12 cellular contexts compared by ENCODE assay signal in the genomic region with DNA sequence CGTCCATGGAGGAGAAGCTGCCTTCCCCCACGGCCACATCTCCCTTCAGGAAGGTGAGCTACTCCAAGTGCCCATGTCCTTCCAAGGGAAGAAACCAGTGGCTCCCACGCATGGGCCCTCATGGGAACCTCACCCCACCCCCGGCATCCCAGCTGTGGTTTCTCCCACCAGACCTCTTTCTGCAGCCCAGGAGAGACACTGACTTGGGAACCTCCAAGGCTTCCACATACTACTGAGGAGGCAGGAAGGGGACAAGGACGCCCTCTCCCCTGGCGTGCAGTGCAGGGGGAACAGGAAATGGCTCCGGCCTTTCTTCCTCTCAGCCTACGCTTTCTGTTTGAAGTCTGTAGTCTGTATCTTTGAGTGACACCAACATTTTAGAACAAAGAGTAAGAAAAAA.
DNase-seq lines count a peak whose midpoint lies in the region; ATAC-seq and TF ChIP-seq lines count a peak whose summit lies in the region.
"Had no signal": no experiment of that assay in that cellular context is flagged by ENCODE, and none has a peak within 500 bp of the region (broad histone marks: within the 10 kb centered on the region; RNA-seq: fewer than 3 reads in every experiment).

No MANE protein-coding gene starts in this region.

- H3K36me3 Mint-ChIP-seq in activated CD4-positive, alpha-beta T cell treated with anti-CD3 and anti-CD28 coated beads, Interleukin-2, amount 10 ng/mL, durations not matched to agents 7 days and 5 days (ENCODE audit: low read depth): peaks cover 2% of the 10 kb centered on the region
- no peaks in the 10 kb centered on the region for H3K36me3 Mint-ChIP-seq in T-helper 17 cell (ENCODE audit: low read depth)
- H3K36me3 Mint-ChIP-seq in naive thymus-derived CD4-positive, alpha-beta T cell: peaks cover 0 to 19% (median 0%) of the 10 kb centered on the region in 5 donors

- H3K56ac ChIP-seq in mesendoderm (ENCODE audit: low read length): no peak overlapping the region

- H3K27ac Mint-ChIP-seq in activated CD4-positive, alpha-beta T cell treated with anti-CD3 and anti-CD28 coated beads, Interleukin-2, amount 10 ng/mL, durations not matched to agents 7 days and 5 days: peak overlapping the region; percentile 90
- peak overlapping the region; percentile 65 for H3K27ac Mint-ChIP-seq in T-helper 17 cell
- peak overlapping the region; percentile 48 to 93 (median 89) for H3K27ac Mint-ChIP-seq in naive thymus-derived CD4-positive, alpha-beta T cell

- no peaks in the 10 kb centered on the region for H3K79me1 ChIP-seq in mesendoderm (ENCODE audit: low read length)

- CTCF ChIA-PET in activated CD4-positive, alpha-beta T cell treated with anti-CD3 and anti-CD28 coated beads, Interleukin-2, amount 10 ng/mL, durations not matched to agents 7 days and 5 days (lab: Charles Lee): interaction anchor here (0.8 to 9.9 kb wide), 6 partner anchors 9 to 85 kb away, joined by 3 to 82 read pairs (median 4); no protein-coding TSS in a partner anchor
- CTCF ChIA-PET in naive thymus-derived CD4-positive, alpha-beta T cell (lab: Charles Lee): interaction anchor here (0.7 to 1.1 kb wide), 4 partner anchors 11 to 35 kb away, joined by 3 to 5 read pairs (median 4); no protein-coding TSS in a partner anchor

- in situ Hi-C loops in brain microvascular endothelial cell (cut with HindIII; ENCODE audit: low pct_ligation_motif_present, low sequenced_read_pairs): no loop called here

- H3K27me3 Mint-ChIP-seq in activated CD4-positive, alpha-beta T cell treated with anti-CD3 and anti-CD28 coated beads, Interleukin-2, amount 10 ng/mL, durations not matched to agents 7 days and 5 days: no peaks in the 10 kb centered on the region
- no peaks in the 10 kb centered on the region for H3K27me3 Mint-ChIP-seq in T-helper 17 cell
- H3K27me3 Mint-ChIP-seq in naive thymus-derived CD4-positive, alpha-beta T cell: peaks cover 0 to 4% (median 0%) of the 10 kb centered on the region in 5 donors

- POLR2A ChIA-PET in activated CD4-positive, alpha-beta T cell treated with anti-CD3 and anti-CD28 coated beads, Interleukin-2, amount 10 ng/mL, durations not matched to agents 7 days and 5 days (lab: Charles Lee): interaction anchor here (0.6 kb wide), 1 partner anchor 121 kb away, joined by 7 read pairs; no protein-coding TSS in a partner anchor
- POLR2A ChIA-PET in naive thymus-derived CD4-positive, alpha-beta T cell (lab: Charles Lee): interaction anchor here (0.6 to 5.9 kb wide), 4 partner anchors 12 to 31 kb away, joined by 3 to 38 read pairs (median 20); no protein-coding TSS in a partner anchor

- peak; percentile 50 for DNase-seq in activated CD4-positive, alpha-beta T cell treated with anti-CD3 and anti-CD28 coated beads, Interleukin-2, amount 10 ng/mL, durations not matched to agents 7 days and 5 days
- DNase-seq in activated CD4-positive, alpha-beta T cell treated with anti-CD3 and anti-CD28 coated beads, Interleukin-2, amount 50 U/mL, for 1 hour: no peak
- DNase-seq in T-helper 17 cell: no peak
- peak in 4 of 9 donors; percentile 32 to 42 (median 40) for DNase-seq in naive thymus-derived CD4-positive, alpha-beta T cell
- no peak for DNase-seq in brain microvascular endothelial cell
- no peak for DNase-seq in mesendoderm
- DNase-seq in pons (ENCODE audit: low spot score): no peak
- DNase-seq: activated CD4-positive, alpha-beta T cell treated with anti-CD3 and anti-CD28 coated beads, Interleukin-2, amount 50 U/mL, for 4 hours; NCI-H1105 treated with DMSO at 0.1 percent for 48 hours; NCI-H774 had no signal

- peaks cover 34% of the 10 kb centered on the region for H3K4me1 Mint-ChIP-seq in activated CD4-positive, alpha-beta T cell treated with anti-CD3 and anti-CD28 coated beads, Interleukin-2, amount 10 ng/mL, durations not matched to agents 7 days and 5 days
- H3K4me1 Mint-ChIP-seq in T-helper 17 cell: peaks cover 26% of the 10 kb centered on the region
- H3K4me1 Mint-ChIP-seq in naive thymus-derived CD4-positive, alpha-beta T cell: peaks cover 21 to 77% (median 59%) of the 10 kb centered on the region in 7 donors

- H3K9me3 ChIP-seq in T-helper 17 cell (ENCODE audit: control insufficient read depth, low read length, poor library complexity, severe bottlenecking): no peaks in the 10 kb centered on the region
- no peaks in the 10 kb centered on the region for H3K9me3 ChIP-seq in naive thymus-derived CD4-positive, alpha-beta T cell (ENCODE audit: control insufficient read depth in 2 of 3, low read length in 3 of 3)

- H3K4me3 ChIP-seq in naive thymus-derived CD4-positive, alpha-beta T cell (ENCODE audit: low read length): peak overlapping the region; percentile 10
- no peak overlapping the region for H3K4me3 ChIP-seq in brain microvascular endothelial cell (ENCODE audit: low read depth, low read length)
- no peak overlapping the region for H3K4me3 ChIP-seq in mesendoderm (ENCODE audit: low read length)

- H3K4me2 ChIP-seq in mesendoderm (ENCODE audit: low read length): no peak overlapping the region

- no peaks in the 10 kb centered on the region for H3K27me3 ChIP-seq in naive thymus-derived CD4-positive, alpha-beta T cell (ENCODE audit: control insufficient read depth in 2 of 2, insufficient read depth in 2 of 2, low read length in 2 of 2)
- no peaks in the 10 kb centered on the region for H3K27me3 ChIP-seq in brain microvascular endothelial cell (replicated peaks)
- no peaks in the 10 kb centered on the region for H3K27me3 ChIP-seq in mesendoderm (ENCODE audit: insufficient read depth, low read length, poor library complexity)

- H3K27ac ChIP-seq in naive thymus-derived CD4-positive, alpha-beta T cell (ENCODE audit: low read depth, low read length): no peak overlapping the region
- H3K27ac ChIP-seq in brain microvascular endothelial cell (no peak overlapping the region), mesendoderm (ENCODE audit: low read depth, low read length) (no peak overlapping the region)

- no peak overlapping the region for H2BK5ac ChIP-seq in mesendoderm (ENCODE audit: low read length)

- intact Hi-C loops in naive thymus-derived CD4-positive, alpha-beta T cell (cut with micrococcal nuclease): loop anchor here (1.0 to 2.0 kb wide), 2 partner anchors 12 to 15 kb away; no protein-coding TSS in a partner anchor

- no peak overlapping the region for H3K4ac ChIP-seq in mesendoderm (ENCODE audit: low read depth, low read length)

- H4K5ac ChIP-seq in mesendoderm (ENCODE audit: low read length): no peak overlapping the region

- H3K9me3 Mint-ChIP-seq in activated CD4-positive, alpha-beta T cell treated with anti-CD3 and anti-CD28 coated beads, Interleukin-2, amount 10 ng/mL, durations not matched to agents 7 days and 5 days: peaks cover 4% of the 10 kb centered on the region
- H3K9me3 Mint-ChIP-seq in naive thymus-derived CD4-positive, alpha-beta T cell: peaks cover 0 to 5% (median 0%) of the 10 kb centered on the region in 11 donors

- H4K8ac ChIP-seq in mesendoderm (ENCODE audit: low read depth, low read length): no peak overlapping the region

- H3K79me2 ChIP-seq in mesendoderm (ENCODE audit: control insufficient read depth, insufficient read depth, low read length): no peaks in the 10 kb centered on the region

- H3K9ac ChIP-seq in mesendoderm (ENCODE audit: low read length): no peak overlapping the region

- no peak overlapping the region for H2BK120ac ChIP-seq in mesendoderm (ENCODE audit: low read depth, low read length)

- no CpG with 5 or more reads among the region's 8 CpGs for WGBS in mesendoderm (ENCODE audit: extremely low coverage, insufficient coverage, low lambda C conversion rate)

- no peak overlapping the region for H2AK5ac ChIP-seq in mesendoderm (ENCODE audit: low read length)

- H2BK15ac ChIP-seq in mesendoderm (replicated peaks; ENCODE audit: low read depth): no peak overlapping the region

- ATAC-seq in GM21825 (IDR thresholded peaks at IDR 0.05; ENCODE audit: unreplicated experiment): peak; percentile 75
- ATAC-seq in T-helper 17 cell: peak; percentile 59
- peak; percentile 60 for ATAC-seq in naive thymus-derived CD4-positive, alpha-beta T cell
- ATAC-seq: HCT116 had no signal

- H3K36me3 ChIP-seq in naive thymus-derived CD4-positive, alpha-beta T cell (ENCODE audit: control insufficient read depth in 2 of 3, insufficient read depth in 3 of 3, low read length in 3 of 3): no peaks in the 10 kb centered on the region
- no peaks in the 10 kb centered on the region for H3K36me3 ChIP-seq in brain microvascular endothelial cell (replicated peaks)
- H3K36me3 ChIP-seq in mesendoderm (ENCODE audit: control insufficient read depth, insufficient read depth, low read length): no peaks in the 10 kb centered on the region

- H3K18ac ChIP-seq in mesendoderm (ENCODE audit: low read length): no peak overlapping the region

- peaks cover 0 to 28% of the 10 kb centered on the region in 2 donors for H3K4me1 ChIP-seq in naive thymus-derived CD4-positive, alpha-beta T cell (ENCODE audit: control insufficient read depth in 2 of 2, insufficient read depth in 2 of 2, low read length in 2 of 2)
- H3K4me1 ChIP-seq in mesendoderm (ENCODE audit: control insufficient read depth, low read depth, low read length): peaks cover 3% of the 10 kb centered on the region

- no peak for TF ChIP-seq CTCF in brain microvascular endothelial cell (IDR thresholded peaks at IDR 0.05; ENCODE audit: low read depth, low read length, missing control alignments)

- H3K23ac ChIP-seq in mesendoderm (ENCODE audit: low read length): no peak overlapping the region

- no peak overlapping the region for H3K4me3 Mint-ChIP-seq in activated CD4-positive, alpha-beta T cell treated with anti-CD3 and anti-CD28 coated beads, Interleukin-2, amount 10 ng/mL, durations not matched to agents 7 days and 5 days
- H3K4me3 Mint-ChIP-seq in T-helper 17 cell: peak overlapping the region; percentile 69
- H3K4me3 Mint-ChIP-seq in naive thymus-derived CD4-positive, alpha-beta T cell: peak overlapping the region; percentile 47 to 78 (median 60)
